ENCODE assay signal across 22 cellular contexts in the genomic region with DNA sequence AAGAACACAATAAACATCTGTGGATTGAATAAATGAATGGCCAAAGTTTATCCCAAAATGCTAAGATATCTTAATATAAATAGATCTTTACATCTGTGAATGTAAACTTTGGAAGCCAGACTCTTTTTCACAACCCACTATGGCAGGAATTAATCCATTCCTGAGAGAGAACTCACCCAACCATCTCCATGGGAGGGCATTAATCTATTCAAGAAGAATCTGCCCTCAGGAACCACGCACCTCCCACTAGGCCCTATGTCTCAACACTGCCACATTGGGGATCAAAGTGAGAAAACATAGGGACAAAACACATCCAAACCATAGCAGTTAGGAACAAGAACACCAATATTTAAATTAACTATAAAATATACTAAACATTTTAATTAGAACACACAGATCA. TPM values are rescaled to one million over a fixed set of nuclear protein-coding genes. Genes with fewer than 3 reads are reported as not detected.
A peak's percentile ranks its signal among the peaks of the same experiment; 100 is the strongest.
DNase-seq lines count a peak whose midpoint lies in the region; ATAC-seq lines count a peak whose summit lies in the region.
"Had no signal": no experiment of that assay in that cellular context is flagged by ENCODE, and none has a peak within 500 bp of the region (broad histone marks: within the 10 kb centered on the region; RNA-seq: fewer than 3 reads in every experiment).

No MANE protein-coding gene starts in this region.

- peak; percentile 27 for DNase-seq in ACHN
- DNase-seq in H7: peak; percentile 16
- DNase-seq in T1000 (lab: John Stamatoyannopoulos, UW): peak; percentile 2
- DNase-seq in hepatic stellate cell (ENCODE audit: low spot score): peak; percentile 6
- DNase-seq in mesenteric fat pad (ENCODE audit: low spot score): no peak
- no peak for DNase-seq in NCI-H187 (lab: John Stamatoyannopoulos, UW)
- DNase-seq in stimulated activated CD4-positive, alpha-beta T cell treated with anti-CD3 and anti-CD28 coated beads, Interleukin-15, amount 100 ng/mL, for 24 hours: no peak
- no peak for DNase-seq in aorta
- DNase-seq: activated CD8-positive, alpha-beta T cell treated with anti-CD3 and anti-CD28 coated beads for 36 hours; activated naive CD4-positive, alpha-beta T cell treated with anti-CD3 and anti-CD28 coated beads for 36 hours; activated T-cell treated with anti-CD3 and anti-CD28 coated beads, Interleukin-2, amount 50 U/mL, for 24 hours; CD4-positive, alpha-beta T cell; dermis blood vessel endothelial cell; DMS153; left lung; mucosa of descending colon; NCI-H1436 treated with DMSO at 0.1 percent for 48 hours; NCI-H774; psoas muscle; spleen; upper lobe of right lung had no signal

- 95 to 96% methylated on average over 1 of the region's 1 CpG for WGBS in aorta, 2 donors

- H3K27ac ChIP-seq in aorta (ENCODE audit: low read depth in 1 of 2, low read length in 2 of 2): no peak overlapping the region
- H3K27ac ChIP-seq: A549, left lung, psoas muscle, spleen, upper lobe of right lung had no signal

- no peak for ATAC-seq in aorta (ENCODE audit: low FRiP score)
- ATAC-seq: A549; activated CD8-positive, alpha-beta T cell treated with anti-CD3 and anti-CD28 coated beads for 36 hours; left lung; mucosa of descending colon; psoas muscle; upper lobe of right lung had no signal

- no peaks in the 10 kb centered on the region for H3K4me1 ChIP-seq in aorta (ENCODE audit: control insufficient read depth in 1 of 2, insufficient read depth in 2 of 2, low read length in 2 of 2)
- H3K4me1 ChIP-seq: psoas muscle had no signal

- intact Hi-C loops in aorta (cut with DNase I): loop anchor here in 1 of 2 donors (10.0 kb wide), 1 partner anchor 153 kb away; no protein-coding TSS in a partner anchor

- H3K36me3 ChIP-seq in H7 (replicated peaks; ENCODE audit: control insufficient read depth, insufficient read depth, low read length): no peaks in the 10 kb centered on the region; the same call in 1 of the 2 replicates
- H3K36me3 ChIP-seq in aorta (ENCODE audit: control insufficient read depth in 1 of 2, insufficient read depth in 2 of 2, low read length in 1 of 2): no peaks in the 10 kb centered on the region
- H3K36me3 ChIP-seq: left lung, upper lobe of right lung had no signal

- H3K9me3 ChIP-seq in aorta (ENCODE audit: control insufficient read depth, low read length): no peaks in the 10 kb centered on the region
- H3K9me3 ChIP-seq: A549, left lung, mucosa of descending colon, psoas muscle, spleen, upper lobe of right lung had no signal

- H3K4me3 ChIP-seq in H7 (ENCODE audit: insufficient read depth, low read depth, low read length) (no peak overlapping the region), aorta (ENCODE audit: low read length in 2 of 2) (no peak overlapping the region)
- H3K4me3 ChIP-seq: A549, left lung, mucosa of descending colon, psoas muscle, spleen, upper lobe of right lung had no signal

- H3K27me3 ChIP-seq in H7 (ENCODE audit: control insufficient read depth, insufficient read depth, low read length) (no peaks in the 10 kb centered on the region), aorta (ENCODE audit: control insufficient read depth in 1 of 2, insufficient read depth in 2 of 2, low read length in 1 of 2) (no peaks in the 10 kb centered on the region)
- H3K27me3 ChIP-seq: left lung, spleen, upper lobe of right lung had no signal

- in situ Hi-C loops in ACHN (cut with HindIII; ENCODE audit: low pct_ligation_motif_present, low pct_unique_long_range_greater_than_20kb, low sequenced_read_pairs): loop anchor here (25.0 kb wide), 1 partner anchor 825 kb away; the partner anchor contains the start of gene IBTK

RNA-seq across cellular contexts. Expression of gene UBE3D, which starts 3.4 kb away (rescaled TPM):
- total RNA-seq in H7 (2014; rRNA removed; shearing (Covaris generic)): 12.0 and 12.2 TPM in 2 replicates
- total RNA-seq in mesenteric fat pad (4.2 TPM), aorta (1 to 10 TPM; 4.8 to 7.7 TPM)
- polyA plus RNA-seq in aorta: 1 to 10 TPM; 1.8 to 2.6 TPM

RNA-seq across cellular contexts. Expression of gene DOP1A, which starts 5.2 kb away (rescaled TPM):
- 10.2 and 14.3 TPM in 2 replicates for total RNA-seq in H7 (2014; rRNA removed; shearing (Covaris generic))
- 17.1 TPM for total RNA-seq in mesenteric fat pad
- total RNA-seq in aorta: 10 to 100 TPM; 28.2 to 35.1 TPM
- 10 to 100 TPM in 1 of 2 donors, 1 to 10 TPM in 1; 2.4 to 10.7 TPM for polyA plus RNA-seq in aorta

Comparison
In these comparisons a context has a peak if more than half of its experiments do, and no peak if none do; other contexts are left out.
1. DNase-seq: peak in ACHN (single experiment), H7 (single experiment), T1000 (single experiment) and hepatic stellate cell (single experiment); none in mesenteric fat pad (single experiment), NCI-H187 (0 of 2), stimulated activated CD4-positive, alpha-beta T cell treated with anti-CD3 and anti-CD28 coated beads, Interleukin-15, amount 100 ng/mL, for 24 hours (single experiment) and aorta (0 of 2).